ENCODE assay signal across 19 cellular contexts in genomic region chr13:113934576-113934975, GRCh38. TPM values are rescaled to one million over a fixed set of nuclear protein-coding genes. Genes with fewer than 3 reads are reported as not detected.
A peak's percentile ranks its signal among the peaks of the same experiment; 100 is the strongest.
DNase-seq lines count a peak whose midpoint lies in the region; FAIRE-seq and TF ChIP-seq lines count a peak whose summit lies in the region.
"Had no signal": no experiment of that assay in that cellular context is flagged by ENCODE, and none has a peak within 500 bp of the region (broad histone marks: within the 10 kb centered on the region; RNA-seq: fewer than 3 reads in every experiment).

No MANE protein-coding gene starts in this region.

- no peak for TF ChIP-seq POLR2A in sigmoid colon (IDR thresholded peaks at IDR 0.05)
- TF ChIP-seq POLR2A in stomach (IDR thresholded peaks at IDR 0.05) = no peak

- DNase-seq in H7 = peak; percentile 47
- no peak for DNase-seq in NT2/D1 (ENCODE audit: low read depth, low spot score)
- peak; percentile 65 for DNase-seq in kidney
- DNase-seq in sigmoid colon = peak; percentile 62
- DNase-seq in stimulated activated CD4-positive, alpha-beta T cell treated with anti-CD3 and anti-CD28 coated beads, Interleukin-2, amount 100 ng/mL, for 24 hours = no peak
- no peak for DNase-seq in NCI-H1417 treated with DMSO at 0.1 percent for 48 hours (lab: John Stamatoyannopoulos, UW)
- no peak for DNase-seq in stomach
- DNase-seq: activated CD4-positive, alpha-beta T cell treated with anti-CD3 and anti-CD28 coated beads, Interleukin-2, amount 50 U/mL, for 1 hour; CD4-positive, CD25-positive, alpha-beta regulatory T cell; effector memory CD8-positive, alpha-beta T cell; gastrocnemius medialis; hippocampal formation; immature natural killer cell; stimulated activated CD4-positive, alpha-beta T cell treated with anti-CD3 and anti-CD28 coated beads, Interleukin-1b, Interleukin-23, amount 100 ng/mL, for 48 hours; T-helper 9 cell; WERI-Rb-1 had no signal

- H3K27ac ChIP-seq in kidney (ENCODE audit: low read depth in 2 of 2, low read length in 2 of 2) (no peak overlapping the region), sigmoid colon (no peak overlapping the region), stomach (no peak overlapping the region)
- H3K27ac ChIP-seq: skin epidermis, WERI-Rb-1 had no signal

- TF ChIP-seq CTCF in kidney (IDR thresholded peaks at IDR 0.05; ENCODE audit: borderline replicate concordance, extremely low read depth, insufficient read depth) (no peak), sigmoid colon (IDR thresholded peaks at IDR 0.05) (no peak), stomach (IDR thresholded peaks at IDR 0.05) (no peak)

- intact Hi-C loops in kidney (cut with DNase I) (no loop called here), sigmoid colon (cut with DNase I) (no loop called here), stomach (cut with DNase I; ENCODE audit: low total_unique reads) (no loop called here)

- H3K4me1 ChIP-seq in NT2/D1 (ENCODE audit: insufficient read depth, insufficient read length) (peaks cover 25% of the 10 kb centered on the region), kidney (ENCODE audit: control insufficient read depth in 1 of 2, insufficient read depth in 1 of 2, low read depth in 1 of 2, low read length in 2 of 2) (no peaks in the 10 kb centered on the region), sigmoid colon (peaks cover 0 to 16% (median 8%) of the 10 kb centered on the region in 4 donors), stomach (peaks cover 0 to 21% (median 5%) of the 10 kb centered on the region in 4 donors)

- H3K27me3 ChIP-seq in H7 (ENCODE audit: control insufficient read depth, insufficient read depth, low read length) (no peaks in the 10 kb centered on the region), NT2/D1 (ENCODE audit: insufficient read depth, insufficient read length) (no peaks in the 10 kb centered on the region), sigmoid colon (peaks cover 0 to 18% (median 18%) of the 10 kb centered on the region in 3 donors), stomach (peaks cover 0 to 46% (median 25%) of the 10 kb centered on the region in 3 donors)

- no peak for FAIRE-seq in kidney (lab: Jason Lieb, UNC)

- H3K36me3 ChIP-seq in H7 (replicated peaks; ENCODE audit: control insufficient read depth, insufficient read depth, low read length) (no peaks in the 10 kb centered on the region), NT2/D1 (ENCODE audit: insufficient read depth, insufficient read length, low read length) (no peaks in the 10 kb centered on the region), kidney (ENCODE audit: control insufficient read depth in 1 of 2, insufficient read depth in 2 of 2, low read length in 2 of 2) (no peaks in the 10 kb centered on the region), sigmoid colon (no peaks in the 10 kb centered on the region), stomach (no peaks in the 10 kb centered on the region)
- H3K36me3 ChIP-seq: gastrocnemius medialis, WERI-Rb-1 had no signal

- H3K9ac ChIP-seq in NT2/D1 (ENCODE audit: insufficient read length, low read depth) (peak overlapping the region; percentile 68), kidney (ENCODE audit: low read length in 2 of 2) (no peak overlapping the region)

- H3K9me3 ChIP-seq in NT2/D1 (ENCODE audit: insufficient read depth, low read length) (peaks cover 4% of the 10 kb centered on the region; the same call in 1 of the 2 replicates), kidney (ENCODE audit: control insufficient read depth in 1 of 2, low read length in 2 of 2) (no peaks in the 10 kb centered on the region), sigmoid colon (no peaks in the 10 kb centered on the region), stomach (no peaks in the 10 kb centered on the region)
- H3K9me3 ChIP-seq: gastrocnemius medialis, mucosa of descending colon had no signal

- TF ChIP-seq EP300 in sigmoid colon (IDR thresholded peaks at IDR 0.05) (no peak), stomach (IDR thresholded peaks at IDR 0.05) (no peak)

- H3K4me3 ChIP-seq in H7 (ENCODE audit: insufficient read depth, low read depth, low read length) (no peak overlapping the region), NT2/D1 (ENCODE audit: insufficient read length, low read depth) (no peak overlapping the region), kidney (ENCODE audit: low read length in 2 of 2) (no peak overlapping the region), sigmoid colon (no peak overlapping the region), stomach (no peak overlapping the region)
- H3K4me3 ChIP-seq: gastrocnemius medialis, mucosa of descending colon, skin epidermis had no signal

- 91 to 94% methylated on average over 14 of the region's 14 CpGs for WGBS in sigmoid colon, 2 donors
- 84 to 93% (median 92%) methylated on average over 14 of the region's 14 CpGs for WGBS in stomach, 5 donors

RNA-seq across cellular contexts. Expression of gene C13orf46, which starts 39.3 kb away (rescaled TPM):
- not detected in 2 replicates for total RNA-seq in H7 (2014; rRNA removed; shearing (Covaris generic))
- total RNA-seq in kidney (1.1 TPM), sigmoid colon (10 to 100 TPM in 1 of 4 donors, under 1 TPM in 2, not detected in 1; 0.71 to 11.9 (median 0.81) TPM), stomach (10 to 100 TPM in 2 of 5 donors, 1 to 10 TPM in 1, under 1 TPM in 1, not detected in 1; 0.58 to 32.6 (median 12.0) TPM)
- polyA plus RNA-seq in kidney (ENCODE audit: insufficient read depth, low read depth, low replicate concordance) (not detected), sigmoid colon (1 to 10 TPM in 1 of 3 donors, under 1 TPM in 1, not detected in 1; 0.23 to 1.2 TPM), stomach (10 to 100 TPM in 1 of 3 donors, 1 to 10 TPM in 1, under 1 TPM in 1; 0.95 to 17.6 (median 8.7) TPM)
- polyA plus RNA-seq: neural cell had no signal

Comparison
In these comparisons a context has a peak if more than half of its experiments do, and no peak if none do; other contexts are left out.
1. DNase-seq: peak in H7 (single experiment), kidney (single experiment) and sigmoid colon (single experiment); none in NT2/D1 (single experiment), stimulated activated CD4-positive, alpha-beta T cell treated with anti-CD3 and anti-CD28 coated beads, Interleukin-2, amount 100 ng/mL, for 24 hours (0 of 2), NCI-H1417 treated with DMSO at 0.1 percent for 48 hours (single experiment) and stomach (single experiment).